Comparison of ENCODE assay signal across 8 cellular contexts in genomic region chr4:168480991-168481588, GRCh38. TPM values are rescaled to one million over a fixed set of nuclear protein-coding genes. Genes with fewer than 3 reads are reported as not detected.
DNase-seq lines count a peak whose midpoint lies in the region; ATAC-seq and TF ChIP-seq lines count a peak whose summit lies in the region.

No MANE protein-coding gene starts in this region.

- H3K27me3 Mint-ChIP-seq in activated CD8-positive, alpha-beta memory T cell treated with anti-CD3 and anti-CD28 coated beads, Interleukin-2, amount 10 ng/mL, durations not matched to agents 7 days and 5 days = no peaks in the 10 kb centered on the region
- peaks cover 8 to 16% of the 10 kb centered on the region in 2 donors for H3K27me3 Mint-ChIP-seq in natural killer cell treated with Interleukin-12 subunit alpha and Interleukin-12 subunit beta and Interleukin-15 and Interleukin-18, amount 100 ng/mL, for 72 hours

- peak overlapping the region; percentile 92 for H3K4me3 Mint-ChIP-seq in activated CD8-positive, alpha-beta memory T cell treated with anti-CD3 and anti-CD28 coated beads, Interleukin-2, amount 10 ng/mL, durations not matched to agents 7 days and 5 days
- H3K4me3 Mint-ChIP-seq in natural killer cell treated with Interleukin-12 subunit alpha and Interleukin-12 subunit beta and Interleukin-15 and Interleukin-18, amount 100 ng/mL, for 72 hours = peak overlapping the region; percentile 91

- no peak for TF ChIP-seq POLR2A in vagina (IDR thresholded peaks at IDR 0.05)

- WGBS in esophagus, 2 donors = 7 to 12% methylated on average over 7 of the region's 7 CpGs

- no peaks in the 10 kb centered on the region for H3K9me3 ChIP-seq in esophagus (ENCODE audit: control insufficient read depth in 2 of 2, insufficient read depth in 1 of 2, low read depth in 1 of 2, low read length in 1 of 2)
- no peaks in the 10 kb centered on the region for H3K9me3 ChIP-seq in vagina

- H3K4me3 ChIP-seq in esophagus (ENCODE audit: low read depth in 1 of 2, low read length in 2 of 2) (peak overlapping the region; percentile 41 to 86), vagina (peak overlapping the region; percentile 80 to 94)

- H3K9me3 Mint-ChIP-seq in activated CD8-positive, alpha-beta memory T cell treated with anti-CD3 and anti-CD28 coated beads, Interleukin-2, amount 10 ng/mL, durations not matched to agents 7 days and 5 days (ENCODE audit: low read depth) = no peaks in the 10 kb centered on the region
- H3K9me3 Mint-ChIP-seq in natural killer cell treated with Interleukin-12 subunit alpha and Interleukin-12 subunit beta and Interleukin-15 and Interleukin-18, amount 100 ng/mL, for 72 hours = peaks cover 4% of the 10 kb centered on the region

- CTCF ChIA-PET in activated CD8-positive, alpha-beta memory T cell treated with anti-CD3 and anti-CD28 coated beads, Interleukin-2, amount 10 ng/mL, durations not matched to agents 7 days and 5 days (lab: Charles Lee) = interaction anchor here (0.5 to 1.3 kb wide), 2 partner anchors 14 to 24 kb away, joined by 3 read pairs; no protein-coding TSS in a partner anchor

- no peak for TF ChIP-seq CTCF in vagina (IDR thresholded peaks at IDR 0.05)

- H3K27ac ChIP-seq in esophagus (ENCODE audit: low read depth in 2 of 2, low read length in 1 of 2) (peak overlapping the region in 1 of 2 donors; percentile 95), vagina (peak overlapping the region; percentile 99)

- H3K4me1 ChIP-seq in esophagus (ENCODE audit: control insufficient read depth in 2 of 2, insufficient read depth in 2 of 2, low read length in 1 of 2) (no peaks in the 10 kb centered on the region), vagina (peaks cover 23% of the 10 kb centered on the region)

- intact Hi-C loops in vagina (cut with DNase I) = loop anchor here (5.0 kb wide), 1 partner anchor 159 kb away; no protein-coding TSS in a partner anchor

- H3K36me3 Mint-ChIP-seq in activated CD8-positive, alpha-beta memory T cell treated with anti-CD3 and anti-CD28 coated beads, Interleukin-2, amount 10 ng/mL, durations not matched to agents 7 days and 5 days = peaks cover 51% of the 10 kb centered on the region
- peaks cover 6% of the 10 kb centered on the region for H3K36me3 Mint-ChIP-seq in natural killer cell treated with Interleukin-12 subunit alpha and Interleukin-12 subunit beta and Interleukin-15 and Interleukin-18, amount 100 ng/mL, for 72 hours

- H3K27me3 ChIP-seq in esophagus (ENCODE audit: control insufficient read depth in 1 of 2, insufficient read depth in 2 of 2, low read length in 2 of 2) = no peaks in the 10 kb centered on the region
- no peaks in the 10 kb centered on the region for H3K27me3 ChIP-seq in vagina

- peak; percentile 50 for DNase-seq in NCI-H510A treated with DMSO at 0.1 percent for 48 hours (lab: John Stamatoyannopoulos, UW)
- no peak for DNase-seq in NCI-H510A (lab: John Stamatoyannopoulos, UW)
- DNase-seq in NCI-H460 (ENCODE audit: extremely low read depth, low read depth) = peak; percentile 56
- DNase-seq in activated CD8-positive, alpha-beta memory T cell treated with anti-CD3 and anti-CD28 coated beads, Interleukin-2, amount 10 ng/mL, durations not matched to agents 7 days and 5 days = peak; percentile 75
- DNase-seq in natural killer cell treated with Interleukin-12 subunit alpha and Interleukin-12 subunit beta and Interleukin-15 and Interleukin-18, amount 100 ng/mL, for 72 hours (ENCODE audit: low spot score) = peak; percentile 71
- DNase-seq in vagina (ENCODE audit: extremely low spot score in 2 of 2) = no peak

- H3K36me3 ChIP-seq in esophagus (ENCODE audit: control insufficient read depth in 2 of 2, insufficient read depth in 2 of 2, low read length in 1 of 2) (no peaks in the 10 kb centered on the region), vagina (no peaks in the 10 kb centered on the region)

- H3K27ac Mint-ChIP-seq in activated CD8-positive, alpha-beta memory T cell treated with anti-CD3 and anti-CD28 coated beads, Interleukin-2, amount 10 ng/mL, durations not matched to agents 7 days and 5 days = peak overlapping the region; percentile 100
- peak overlapping the region; percentile 95 to 98 for H3K27ac Mint-ChIP-seq in natural killer cell treated with Interleukin-12 subunit alpha and Interleukin-12 subunit beta and Interleukin-15 and Interleukin-18, amount 100 ng/mL, for 72 hours

- peaks cover 68% of the 10 kb centered on the region for H3K4me1 Mint-ChIP-seq in activated CD8-positive, alpha-beta memory T cell treated with anti-CD3 and anti-CD28 coated beads, Interleukin-2, amount 10 ng/mL, durations not matched to agents 7 days and 5 days
- peaks cover 37 to 40% of the 10 kb centered on the region in 2 donors for H3K4me1 Mint-ChIP-seq in natural killer cell treated with Interleukin-12 subunit alpha and Interleukin-12 subunit beta and Interleukin-15 and Interleukin-18, amount 100 ng/mL, for 72 hours (ENCODE audit: low read depth in 2 of 2)

- ATAC-seq in HG02884 (IDR thresholded peaks at IDR 0.05; ENCODE audit: unreplicated experiment) = peak; percentile 35
- peak; percentile 72 for ATAC-seq in activated CD8-positive, alpha-beta memory T cell treated with anti-CD3 and anti-CD28 coated beads, Interleukin-2, amount 10 ng/mL, durations not matched to agents 7 days and 5 days
- peak; percentile 76 to 79 for ATAC-seq in natural killer cell treated with Interleukin-12 subunit alpha and Interleukin-12 subunit beta and Interleukin-15 and Interleukin-18, amount 100 ng/mL, for 72 hours

RNA-seq across cellular contexts. Expression of gene DDX60L, which starts 0.8 kb away (rescaled TPM):
- total RNA-seq in NCI-H460 (2014; rRNA removed; shearing (Covaris generic)) = 12.5 and 14.5 TPM in 2 replicates
- 14.9 and 32.6 TPM in 2 replicates for polyA plus RNA-seq in NCI-H460 (2014; cell fraction: nucleus; rRNA removed)
- 100 to 1,000 TPM in 1 of 2 experiments, 10 to 100 TPM in 1; 51.7 to 123 TPM for total RNA-seq in activated CD8-positive, alpha-beta memory T cell treated with anti-CD3 and anti-CD28 coated beads, Interleukin-2, amount 10 ng/mL, durations not matched to agents 7 days and 5 days
- polyA plus RNA-seq in esophagus = 1 to 10 TPM; 1.6 to 4.4 TPM
- total RNA-seq in natural killer cell treated with Interleukin-12 subunit alpha and Interleukin-12 subunit beta and Interleukin-15 and Interleukin-18, amount 100 ng/mL, for 72 hours = 10 to 100 TPM; 15.7 to 17.6 TPM
- total RNA-seq in vagina = 11.3 TPM

RNA-seq across cellular contexts. Expression of gene PALLD, which starts 15.8 kb away (rescaled TPM):
- 83.7 and 91.8 TPM in 2 replicates for total RNA-seq in NCI-H460 (2014; rRNA removed; shearing (Covaris generic))
- polyA plus RNA-seq in NCI-H460 (2014; cell fraction: nucleus; rRNA removed) = 57.5 and 80.5 TPM in 2 replicates
- 1 to 10 TPM; 1.5 to 3.7 TPM for total RNA-seq in activated CD8-positive, alpha-beta memory T cell treated with anti-CD3 and anti-CD28 coated beads, Interleukin-2, amount 10 ng/mL, durations not matched to agents 7 days and 5 days
- polyA plus RNA-seq in esophagus = 100 to 1,000 TPM in 1 of 2 donors, 10 to 100 TPM in 1; 34.7 to 101 TPM
- total RNA-seq in natural killer cell treated with Interleukin-12 subunit alpha and Interleukin-12 subunit beta and Interleukin-15 and Interleukin-18, amount 100 ng/mL, for 72 hours = 10 to 100 TPM in 1 of 2 donors, under 1 TPM in 1; 0.52 to 11.0 TPM
- total RNA-seq in vagina = 229 TPM

Comparison
In these comparisons a context has a peak if more than half of its experiments do, and no peak if none do; other contexts are left out.
1. DNase-seq: peak in NCI-H510A treated with DMSO at 0.1 percent for 48 hours (single experiment), NCI-H460 (single experiment), activated CD8-positive, alpha-beta memory T cell treated with anti-CD3 and anti-CD28 coated beads, Interleukin-2, amount 10 ng/mL, durations not matched to agents 7 days and 5 days (single experiment) and natural killer cell treated with Interleukin-12 subunit alpha and Interleukin-12 subunit beta and Interleukin-15 and Interleukin-18, amount 100 ng/mL, for 72 hours (single experiment); none in NCI-H510A (single experiment) and vagina (0 of 2).
2. Peak in every context shown above with its lines, with median percentiles within 50 percentile points of each other: ATAC-seq.